9 cellular contexts compared by ENCODE assay signal in the genomic region with DNA sequence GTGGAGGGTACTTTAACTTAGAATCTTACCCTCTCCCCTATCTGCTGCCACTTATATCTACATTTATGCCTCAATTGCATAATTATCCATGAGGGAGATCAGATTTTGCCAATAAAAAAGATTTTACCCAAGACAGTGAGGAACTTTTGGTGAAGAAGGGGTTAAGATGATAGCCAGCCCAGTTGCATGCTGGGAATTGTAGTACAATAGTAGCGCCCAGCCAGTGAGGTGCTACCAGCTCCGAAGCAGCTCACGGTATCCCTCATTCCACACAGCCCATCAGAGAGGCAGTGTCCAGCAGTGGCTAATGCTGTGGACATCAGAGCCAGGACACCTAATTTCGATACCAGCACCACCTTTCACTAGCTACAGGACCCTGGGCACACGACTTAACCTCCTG. TPM values are rescaled to one million over a fixed set of nuclear protein-coding genes. Genes with fewer than 3 reads are reported as not detected.
DNase-seq lines count a peak whose midpoint lies in the region; ATAC-seq, FAIRE-seq and TF ChIP-seq lines count a peak whose summit lies in the region.
"Had no signal": no experiment of that assay in that cellular context is flagged by ENCODE, and none has a peak within 500 bp of the region (broad histone marks: within the 10 kb centered on the region; RNA-seq: fewer than 3 reads in every experiment).

No MANE protein-coding gene starts in this region.

- no peaks in the 10 kb centered on the region for H3K36me3 Mint-ChIP-seq in memory B cell
- H3K36me3 Mint-ChIP-seq in natural killer cell treated with Interleukin-12 subunit alpha and Interleukin-12 subunit beta and Interleukin-15 and Interleukin-18, amount 100 ng/mL, for 72 hours, result no peaks in the 10 kb centered on the region

- H3K27me3 ChIP-seq in BLaER1 treated with 17β-estradiol and CSF1 and Interleukin-3, amounts not matched to agents 10 nM and 100 nM, result no peaks in the 10 kb centered on the region
- H3K27me3 ChIP-seq in HUES64 (ENCODE audit: insufficient read depth, low read length), result peaks cover 5% of the 10 kb centered on the region; the same call in 1 of the 2 replicates
- no peaks in the 10 kb centered on the region for H3K27me3 ChIP-seq in bronchial epithelial cell (ENCODE audit: control insufficient read depth, insufficient read depth, low read length)
- H3K27me3 ChIP-seq: body of pancreas had no signal

- H3K4me3 Mint-ChIP-seq in memory B cell, result peak overlapping the region; percentile 71
- H3K4me3 Mint-ChIP-seq in natural killer cell treated with Interleukin-12 subunit alpha and Interleukin-12 subunit beta and Interleukin-15 and Interleukin-18, amount 100 ng/mL, for 72 hours, result no peak overlapping the region

- H3K4me2 ChIP-seq in BLaER1 treated with 17β-estradiol and CSF1 and Interleukin-3, amounts not matched to agents 10 nM and 100 nM, result peak overlapping the region; percentile 35 to 93 (median 53); a peak in 21 of 22 replicates

- no peak overlapping the region for H3K27ac Mint-ChIP-seq in memory B cell
- H3K27ac Mint-ChIP-seq in natural killer cell treated with Interleukin-12 subunit alpha and Interleukin-12 subunit beta and Interleukin-15 and Interleukin-18, amount 100 ng/mL, for 72 hours, result no peak overlapping the region

- FAIRE-seq in bronchial epithelial cell (lab: Jason Lieb, UNC), result peak; percentile 32

- H3K4me1 Mint-ChIP-seq in memory B cell, result peaks cover 14% of the 10 kb centered on the region
- H3K4me1 Mint-ChIP-seq in natural killer cell treated with Interleukin-12 subunit alpha and Interleukin-12 subunit beta and Interleukin-15 and Interleukin-18, amount 100 ng/mL, for 72 hours (ENCODE audit: low read depth in 2 of 2), result peaks cover 0 to 9% of the 10 kb centered on the region in 2 donors

- H3K4me1 ChIP-seq in BLaER1 treated with 17β-estradiol and CSF1 and Interleukin-3, amounts not matched to agents 10 nM and 100 nM, result peaks cover 0 to 18% (median 6%) of the 10 kb centered on the region in 10 experiments; a peak in 10 of 20 replicates
- H3K4me1 ChIP-seq in HUES64 (ENCODE audit: insufficient read depth, low read length), result peaks cover 84% of the 10 kb centered on the region
- H3K4me1 ChIP-seq: body of pancreas had no signal

- no peak for TF ChIP-seq CTCF in bronchial epithelial cell (IDR thresholded peaks at IDR 0.05; ENCODE audit: insufficient read depth, low read length, severe bottlenecking)

- H3K9me3 Mint-ChIP-seq in memory B cell, result no peaks in the 10 kb centered on the region
- H3K9me3 Mint-ChIP-seq in natural killer cell treated with Interleukin-12 subunit alpha and Interleukin-12 subunit beta and Interleukin-15 and Interleukin-18, amount 100 ng/mL, for 72 hours, result no peaks in the 10 kb centered on the region

- peaks cover 11% of the 10 kb centered on the region for H3K27me3 Mint-ChIP-seq in memory B cell
- H3K27me3 Mint-ChIP-seq in natural killer cell treated with Interleukin-12 subunit alpha and Interleukin-12 subunit beta and Interleukin-15 and Interleukin-18, amount 100 ng/mL, for 72 hours, result peaks cover 27 to 45% of the 10 kb centered on the region in 2 donors

- no peaks in the 10 kb centered on the region for H3K36me3 ChIP-seq in BLaER1 treated with 17β-estradiol and CSF1 and Interleukin-3, amounts not matched to agents 10 nM and 100 nM
- H3K36me3 ChIP-seq in HUES64 (ENCODE audit: insufficient read depth, low read length) (no peaks in the 10 kb centered on the region), bronchial epithelial cell (ENCODE audit: control insufficient read depth, insufficient read depth, low read length) (no peaks in the 10 kb centered on the region)

- ATAC-seq in memory B cell (ENCODE audit: low read depth) (peak; percentile 65), HG03520 (IDR thresholded peaks at IDR 0.05; ENCODE audit: unreplicated experiment) (no peak)
- ATAC-seq in natural killer cell treated with Interleukin-12 subunit alpha and Interleukin-12 subunit beta and Interleukin-15 and Interleukin-18, amount 100 ng/mL, for 72 hours, result no peak
- ATAC-seq: body of pancreas had no signal

- 21% methylated on average over 5 of the region's 5 CpGs for WGBS in HUES64

- H3K9ac ChIP-seq in BLaER1 treated with 17β-estradiol and CSF1 and Interleukin-3, amounts not matched to agents 10 nM and 100 nM, result no peak overlapping the region
- H3K9ac ChIP-seq in HUES64 (ENCODE audit: low read depth, low read length), result no peak overlapping the region

- no peak for DNase-seq in bronchial epithelial cell (ENCODE audit: low read depth)
- peak in 1 of 2 donors; percentile 3 for DNase-seq in memory B cell (ENCODE audit: low spot score in 2 of 2)
- no peak for DNase-seq in NCI-H2081 treated with DMSO at 0.1 percent for 48 hours (lab: John Stamatoyannopoulos, UW)
- no peak for DNase-seq in natural killer cell treated with Interleukin-12 subunit alpha and Interleukin-12 subunit beta and Interleukin-15 and Interleukin-18, amount 100 ng/mL, for 72 hours (ENCODE audit: low spot score)
- no peak for DNase-seq in NCI-H226

- peak overlapping the region in 3 of 10 experiments; percentile 33 to 45 (median 44); a peak in 5 of 20 replicates for H3K4me3 ChIP-seq in BLaER1 treated with 17β-estradiol and CSF1 and Interleukin-3, amounts not matched to agents 10 nM and 100 nM
- peak overlapping the region; percentile 21 for H3K4me3 ChIP-seq in HUES64 (ENCODE audit: low read length)
- H3K4me3 ChIP-seq in bronchial epithelial cell (ENCODE audit: low read depth, low read length), result no peak overlapping the region
- H3K4me3 ChIP-seq: body of pancreas had no signal

- H3K9me3 ChIP-seq in BLaER1 treated with 17β-estradiol and CSF1 and Interleukin-3, amounts not matched to agents 10 nM and 100 nM (replicated peaks in 1 of 11), result no peaks in the 10 kb centered on the region
- H3K9me3 ChIP-seq in HUES64 (ENCODE audit: insufficient read depth, low read depth, low read length), result no peaks in the 10 kb centered on the region
- H3K9me3 ChIP-seq: body of pancreas had no signal

- no peak overlapping the region for H3K27ac ChIP-seq in BLaER1 treated with 17β-estradiol and CSF1 and Interleukin-3, amounts not matched to agents 10 nM and 100 nM
- no peak overlapping the region for H3K27ac ChIP-seq in HUES64 (ENCODE audit: low read depth, low read length)
- H3K27ac ChIP-seq: body of pancreas had no signal

- H4K20me1 ChIP-seq in BLaER1 treated with 17β-estradiol and CSF1 and Interleukin-3, amounts not matched to agents 10 nM and 100 nM, result no peaks in the 10 kb centered on the region

RNA-seq across cellular contexts. Expression of a gene that starts 5.9 kb away (rescaled TPM):
- polyA plus RNA-seq in HUES64 (2013, experiment 1 of 2), result 17.8 TPM
- 30.6 TPM for polyA plus RNA-seq in HUES64 (2013, experiment 2 of 2)
- total RNA-seq in bronchial epithelial cell, result not detected in 2 replicates
- not detected for total RNA-seq in natural killer cell treated with Interleukin-12 subunit alpha and Interleukin-12 subunit beta and Interleukin-15 and Interleukin-18, amount 100 ng/mL, for 72 hours
- total RNA-seq: body of pancreas had no signal

RNA-seq across cellular contexts. Expression of a gene that starts 49.4 kb away (rescaled TPM):
- 7.5 TPM for polyA plus RNA-seq in HUES64 (2013, experiment 1 of 2)
- polyA plus RNA-seq in HUES64 (2013, experiment 2 of 2), result 12.6 TPM
- total RNA-seq in bronchial epithelial cell, result 4.7 and 7.2 TPM in 2 replicates
- 10 to 100 TPM; 11.9 to 17.8 TPM for total RNA-seq in natural killer cell treated with Interleukin-12 subunit alpha and Interleukin-12 subunit beta and Interleukin-15 and Interleukin-18, amount 100 ng/mL, for 72 hours
